1 cellular context compared by ENCODE assay signal in genomic region chr22:38735465-38736256, GRCh38.
TF ChIP-seq lines count a peak whose summit lies in the region.

No MANE protein-coding gene starts in this region.

TF ChIP-seq in GM12878, 131 proteins besides CTCF, POLR2A, EP300 and RAD21:
- TF ChIP-seq ATF3 (IDR thresholded peaks at IDR 0.05; ENCODE audit: borderline replicate concordance, extremely low read depth, low read depth, low read length): no peak
- peak; percentile 58; the same call in 1 of the 2 replicates for TF ChIP-seq POLR2AphosphoS5 (IDR thresholded peaks at IDR 0.05; ENCODE audit: low read length)
- no peak for TF ChIP-seq ZNF592 (IDR thresholded peaks at IDR 0.05)
- TF ChIP-seq POLR2AphosphoS2 (IDR thresholded peaks at IDR 0.05; ENCODE audit: low read depth, low read length): peak; percentile 32; the same call in 1 of the 2 replicates
- no peak for TF ChIP-seq YY1 (IDR thresholded peaks at IDR 0.05; ENCODE audit: low read depth, low read length)
- no peak for TF ChIP-seq BCL11A (IDR thresholded peaks at IDR 0.05; ENCODE audit: low read depth, low read length)
- TF ChIP-seq POU2F2 (IDR thresholded peaks at IDR 0.05; ENCODE audit: borderline replicate concordance, low read depth, low read length): 0 out of 3 replicates have a peak, but pooled peaks have one; percentile 28
- TF ChIP-seq PML (IDR thresholded peaks at IDR 0.05; ENCODE audit: low read length): peak; percentile 18; the same call in 1 of the 2 replicates
- TF ChIP-seq NBN (IDR thresholded peaks at IDR 0.05): no peak
